24 cellular contexts compared by ENCODE assay signal in genomic region chrX:136491832-136492231, GRCh38. TPM values are rescaled to one million over a fixed set of nuclear protein-coding genes. Genes with fewer than 3 reads are reported as not detected.
"Had no signal": no experiment of that assay in that cellular context is flagged by ENCODE, and none has a peak within 500 bp of the region (broad histone marks: within the 10 kb centered on the region; RNA-seq: fewer than 3 reads in every experiment).

No MANE protein-coding gene starts in this region.

- H3K4me1 Mint-ChIP-seq: activated T-helper 17 cell treated with anti-CD3 and anti-CD28 coated beads, Interleukin-2, amount 50 U/mL, for 72 hours had no signal

- DNase-seq: activated CD4-positive, alpha-beta T cell treated with anti-CD3 and anti-CD28 coated beads for 1 hour; activated CD4-positive, alpha-beta T cell treated with anti-CD3 and anti-CD28 coated beads, Interleukin-2, amount 50 U/mL, for 4 hours; activated naive CD4-positive, alpha-beta T cell treated with anti-CD3 and anti-CD28 coated beads for 36 hours; activated naive CD8-positive, alpha-beta T cell treated with anti-CD3 and anti-CD28 coated beads, Interleukin-2, amount 50 U/mL, for 24 hours; activated T-cell treated with anti-CD3 and anti-CD28 coated beads for 4 hours; aorta; erythroblast; heart right ventricle; islet precursor cell; midbrain; right lobe of liver; spleen; T-helper 9 cell; trophoblast cell had no signal

- H3K36me3 ChIP-seq: gastroesophageal sphincter, heart right ventricle, right lobe of liver, spleen, suprapubic skin had no signal

- H3K4me3 ChIP-seq: gastroesophageal sphincter, heart right ventricle, lung, right lobe of liver, spleen, suprapubic skin had no signal

- H3K27ac ChIP-seq: gastroesophageal sphincter, heart right ventricle, right lobe of liver, spleen, suprapubic skin had no signal

- H3K9me3 Mint-ChIP-seq: activated naive CD4-positive, alpha-beta T cell treated with anti-CD3 and anti-CD28 coated beads for 36 hours; activated naive CD8-positive, alpha-beta T cell treated with anti-CD3 and anti-CD28 coated beads, Interleukin-2, amount 50 U/mL, for 24 hours; activated T-helper 17 cell treated with anti-CD3 and anti-CD28 coated beads, Interleukin-2, amount 50 U/mL, for 72 hours; stimulated activated naive CD8-positive, alpha-beta T cell treated with anti-CD3 and anti-CD28 coated beads, Interleukin-15, Interleukin-2, amounts not matched to agents 100 ng/mL and 50 ng/mL, for 24 hours had no signal

- H3K9me3 ChIP-seq: gastroesophageal sphincter, heart right ventricle, right lobe of liver, spleen, suprapubic skin had no signal

- H3K4me1 ChIP-seq: gastroesophageal sphincter, right lobe of liver, suprapubic skin had no signal

- H3K4me3 Mint-ChIP-seq: activated naive CD4-positive, alpha-beta T cell treated with anti-CD3 and anti-CD28 coated beads for 36 hours; activated naive CD8-positive, alpha-beta T cell treated with anti-CD3 and anti-CD28 coated beads, Interleukin-2, amount 50 U/mL, for 24 hours; activated T-helper 17 cell treated with anti-CD3 and anti-CD28 coated beads, Interleukin-2, amount 50 U/mL, for 72 hours; stimulated activated naive CD8-positive, alpha-beta T cell treated with anti-CD3 and anti-CD28 coated beads, Interleukin-15, Interleukin-2, amounts not matched to agents 100 ng/mL and 50 ng/mL, for 24 hours had no signal

- ATAC-seq: activated naive CD8-positive, alpha-beta T cell treated with anti-CD3 and anti-CD28 coated beads, Interleukin-2, amount 50 U/mL, for 24 hours; activated T-helper 17 cell treated with anti-CD3 and anti-CD28 coated beads, Interleukin-2, amount 50 U/mL, for 72 hours; gastroesophageal sphincter; heart right ventricle; right lobe of liver had no signal

- H3K27ac Mint-ChIP-seq: activated naive CD4-positive, alpha-beta T cell treated with anti-CD3 and anti-CD28 coated beads for 36 hours; activated naive CD8-positive, alpha-beta T cell treated with anti-CD3 and anti-CD28 coated beads, Interleukin-2, amount 50 U/mL, for 24 hours; activated T-helper 17 cell treated with anti-CD3 and anti-CD28 coated beads, Interleukin-2, amount 50 U/mL, for 72 hours; stimulated activated naive CD8-positive, alpha-beta T cell treated with anti-CD3 and anti-CD28 coated beads, Interleukin-15, Interleukin-2, amounts not matched to agents 100 ng/mL and 50 ng/mL, for 24 hours had no signal

RNA-seq across cellular contexts. Expression of gene BRS3, which starts 4.1 kb away (rescaled TPM):
- total RNA-seq: activated naive CD4-positive, alpha-beta T cell treated with anti-CD3 and anti-CD28 coated beads for 36 hours; activated T-helper 17 cell treated with anti-CD3 and anti-CD28 coated beads, Interleukin-2, amount 50 U/mL, for 72 hours; aorta; dermis microvascular lymphatic vessel endothelial cell; gastroesophageal sphincter; heart right ventricle; lung; myocyte; osteocyte; pulmonary artery endothelial cell; right lobe of liver; spleen; suprapubic skin had no signal
- polyA plus RNA-seq: aorta, heart right ventricle, lung, spleen had no signal

RNA-seq across cellular contexts. Expression of gene VGLL1, which starts 40.2 kb away (rescaled TPM):
- total RNA-seq: activated naive CD4-positive, alpha-beta T cell treated with anti-CD3 and anti-CD28 coated beads for 36 hours; activated T-helper 17 cell treated with anti-CD3 and anti-CD28 coated beads, Interleukin-2, amount 50 U/mL, for 72 hours; aorta; dermis microvascular lymphatic vessel endothelial cell; heart right ventricle; myocyte; osteocyte; pulmonary artery endothelial cell; right lobe of liver; spleen; suprapubic skin had no signal
- polyA plus RNA-seq: aorta, heart right ventricle, neural cell, spleen had no signal
